Comparison of ENCODE assay signal across 8 cellular contexts in genomic region chr19:12737666-12738351, GRCh38. TPM values are rescaled to one million over a fixed set of nuclear protein-coding genes. Genes with fewer than 3 reads are reported as not detected.
DNase-seq lines count a peak whose midpoint lies in the region; ATAC-seq and TF ChIP-seq lines count a peak whose summit lies in the region.

No MANE protein-coding gene starts in this region.

- no peaks in the 10 kb centered on the region for H3K27me3 ChIP-seq in SU-DHL-6 (ENCODE audit: low read length)
- H3K27me3 ChIP-seq in fibroblast of lung (ENCODE audit: control insufficient read depth, insufficient read depth, low read length) = no peaks in the 10 kb centered on the region

- H3K27ac ChIP-seq in SU-DHL-6 (ENCODE audit: low read depth, low read length) (peak overlapping the region; percentile 79; the same call in 1 of the 2 replicates), fibroblast of lung (ENCODE audit: insufficient read depth, low read length) (peak overlapping the region; percentile 93)

- TF ChIP-seq CTCF in SU-DHL-6 (IDR thresholded peaks at IDR 0.05; ENCODE audit: insufficient read depth, low read length, poor library complexity, severe bottlenecking) = no peak
- TF ChIP-seq CTCF in fibroblast of lung (conservative IDR thresholded peaks at IDR 0.05 in 1 of 2, IDR thresholded peaks at IDR 0.05 in 1 of 2; ENCODE audit: low read depth in 1 of 2, low read length in 2 of 2) = no peak
- no peak for TF ChIP-seq CTCF in progenitor cell of endocrine pancreas (IDR thresholded peaks at IDR 0.05; ENCODE audit: unreplicated experiment)

- H3K4me1 ChIP-seq in ES-I3 (ENCODE audit: insufficient read depth, low read length) = no peaks in the 10 kb centered on the region
- peaks cover 9% of the 10 kb centered on the region for H3K4me1 ChIP-seq in fibroblast of lung (ENCODE audit: control insufficient read depth, extremely low read depth, insufficient read depth, low read length)

- no peaks in the 10 kb centered on the region for H3K9me3 ChIP-seq in ES-I3 (ENCODE audit: control insufficient read depth, insufficient read depth, low read length)
- H3K9me3 ChIP-seq in SU-DHL-6 (ENCODE audit: insufficient read depth, low read length) = no peaks in the 10 kb centered on the region
- H3K9me3 ChIP-seq in fibroblast of lung (ENCODE audit: control insufficient read depth, insufficient read depth, low read depth, low read length) = no peaks in the 10 kb centered on the region

- H3K4me2 ChIP-seq in SU-DHL-6 (ENCODE audit: low read depth, low read length, poor library complexity, severe bottlenecking) = peak overlapping the region; percentile 90
- peak overlapping the region; percentile 87 for H3K4me2 ChIP-seq in fibroblast of lung (ENCODE audit: extremely low read depth, insufficient read depth, low read length)

- peaks cover 30% of the 10 kb centered on the region for H3K79me2 ChIP-seq in SU-DHL-6 (ENCODE audit: insufficient read depth, low read length)
- peaks cover 32% of the 10 kb centered on the region for H3K79me2 ChIP-seq in fibroblast of lung (ENCODE audit: control insufficient read depth, insufficient read depth, low read length)

- peaks cover 12% of the 10 kb centered on the region for H3K36me3 Mint-ChIP-seq in progenitor cell of endocrine pancreas (ENCODE audit: insufficient read depth)

- H3K36me3 ChIP-seq in ES-I3 (ENCODE audit: insufficient read depth, low read length) = peaks cover 8% of the 10 kb centered on the region
- H3K36me3 ChIP-seq in SU-DHL-6 (ENCODE audit: low read length) = no peaks in the 10 kb centered on the region
- H3K36me3 ChIP-seq in fibroblast of lung (ENCODE audit: control insufficient read depth, insufficient read depth, low read length) = no peaks in the 10 kb centered on the region

- H3K9me3 Mint-ChIP-seq in progenitor cell of endocrine pancreas (ENCODE audit: low read depth) = no peaks in the 10 kb centered on the region

- DNase-seq in fibroblast of lung (ENCODE audit: low read depth in 2 of 2) = no peak
- DNase-seq in progenitor cell of endocrine pancreas (ENCODE audit: low spot score, unreplicated experiment) = no peak
- no peak for DNase-seq in head of caudate nucleus
- DNase-seq in NCI-H1694 (lab: John Stamatoyannopoulos, UW) = no peak
- no peak for DNase-seq in NCI-H1417 treated with DMSO at 0.1 percent for 48 hours (lab: John Stamatoyannopoulos, UW)

- peak overlapping the region; percentile 75 for H3K9ac ChIP-seq in ES-I3 (ENCODE audit: low read depth, low read length)
- peak overlapping the region; percentile 77 for H3K9ac ChIP-seq in SU-DHL-6 (ENCODE audit: low read length)
- peak overlapping the region; percentile 75 for H3K9ac ChIP-seq in fibroblast of lung (ENCODE audit: insufficient read depth, low read length)

- H3K27me3 Mint-ChIP-seq in progenitor cell of endocrine pancreas = no peaks in the 10 kb centered on the region

- H4K20me1 ChIP-seq in SU-DHL-6 (ENCODE audit: low read depth, low read length) (peaks cover 4% of the 10 kb centered on the region; the same call in 1 of the 2 replicates), fibroblast of lung (ENCODE audit: control insufficient read depth, extremely low read depth, insufficient read depth, low read length) (no peaks in the 10 kb centered on the region)

- peaks cover 3% of the 10 kb centered on the region; the same call in 1 of the 2 replicates for H3F3A ChIP-seq in SU-DHL-6 (ENCODE audit: insufficient read depth)

- peak overlapping the region; percentile 99 for H3K27ac Mint-ChIP-seq in progenitor cell of endocrine pancreas

- intact Hi-C loops in head of caudate nucleus (cut with DNase I) = no loop called here

- peaks cover 22% of the 10 kb centered on the region for H3K4me1 Mint-ChIP-seq in progenitor cell of endocrine pancreas (ENCODE audit: low read depth)

- peak overlapping the region; percentile 100 for H3K4me3 Mint-ChIP-seq in progenitor cell of endocrine pancreas (ENCODE audit: low read depth)

- ATAC-seq in HG03378 (IDR thresholded peaks at IDR 0.05; ENCODE audit: unreplicated experiment) = no peak

- H3K4me3 ChIP-seq in SU-DHL-6 (ENCODE audit: insufficient read depth, low read length, poor library complexity, severe bottlenecking) (peak overlapping the region; percentile 86), fibroblast of lung (replicated peaks in 1 of 4; ENCODE audit: control extremely low read depth in 1 of 4, insufficient read depth in 1 of 4, low read depth in 3 of 4, low read length in 4 of 4) (peak overlapping the region; percentile 72 to 87 (median 84))

- H3K9me2 ChIP-seq in SU-DHL-6 (replicated peaks; ENCODE audit: insufficient read depth, low read length) = no peaks in the 10 kb centered on the region

- peak overlapping the region; percentile 95 for H2AFZ ChIP-seq in SU-DHL-6 (ENCODE audit: low read depth, low read length, severe bottlenecking)
- H2AFZ ChIP-seq in fibroblast of lung (ENCODE audit: low read length) = peak overlapping the region; percentile 40

RNA-seq across cellular contexts. Expression of gene GET3, which starts 0.5 kb away (rescaled TPM):
- 94.1 and 95.3 TPM in 2 replicates for total RNA-seq in fibroblast of lung
- polyA plus RNA-seq in fibroblast of lung = 123 and 208 TPM in 2 replicates
- 98.9 and 166 TPM in 2 replicates for polyA plus RNA-seq in fibroblast of lung (2012)
- 114 and 176 TPM in 2 replicates for polyA minus RNA-seq in fibroblast of lung (ENCODE audit: low replicate concordance)
- total RNA-seq in progenitor cell of endocrine pancreas = 59.8 and 66.0 TPM in 2 replicates

RNA-seq across cellular contexts. Expression of gene TRIR, which starts 3.3 kb away (rescaled TPM):
- total RNA-seq in fibroblast of lung = 117 and 186 TPM in 2 replicates
- polyA plus RNA-seq in fibroblast of lung = 155 and 199 TPM in 2 replicates
- 204 and 242 TPM in 2 replicates for polyA plus RNA-seq in fibroblast of lung (2012)
- polyA minus RNA-seq in fibroblast of lung (ENCODE audit: low replicate concordance) = 43.1 and 70.6 TPM in 2 replicates
- 171 and 180 TPM in 2 replicates for total RNA-seq in progenitor cell of endocrine pancreas

RNA-seq across cellular contexts. Expression of gene BEST2, which starts 13.8 kb away (rescaled TPM):
- total RNA-seq in fibroblast of lung (not detected in 2 replicates), progenitor cell of endocrine pancreas (not detected in 2 replicates)
- polyA plus RNA-seq in fibroblast of lung = not detected in 2 replicates
- polyA plus RNA-seq in fibroblast of lung (2012) = 0.06 TPM in 1 of 2 replicates, not detected in the other
- polyA minus RNA-seq in fibroblast of lung (ENCODE audit: low replicate concordance) = 0.78 TPM in 1 of 2 replicates, not detected in the other

RNA-seq across cellular contexts. Expression of gene TNPO2, which starts 14.1 kb away (rescaled TPM):
- 28.2 and 36.0 TPM in 2 replicates for total RNA-seq in fibroblast of lung
- 52.5 and 75.0 TPM in 2 replicates for polyA plus RNA-seq in fibroblast of lung
- polyA plus RNA-seq in fibroblast of lung (2012) = 34.5 and 41.3 TPM in 2 replicates
- 196 and 209 TPM in 2 replicates for polyA minus RNA-seq in fibroblast of lung (ENCODE audit: low replicate concordance)
- total RNA-seq in progenitor cell of endocrine pancreas = 109 and 113 TPM in 2 replicates

RNA-seq across cellular contexts. Expression of gene HOOK2, which starts 37.5 kb away (rescaled TPM):
- total RNA-seq in fibroblast of lung = 16.4 and 26.6 TPM in 2 replicates
- 6.6 TPM in 2 replicates for polyA plus RNA-seq in fibroblast of lung
- polyA plus RNA-seq in fibroblast of lung (2012) = 9.9 and 10.9 TPM in 2 replicates
- 4.9 and 6.9 TPM in 2 replicates for polyA minus RNA-seq in fibroblast of lung (ENCODE audit: low replicate concordance)
- total RNA-seq in progenitor cell of endocrine pancreas = 115 TPM in 2 replicates
